In genomic region chr20:49318430-49319203, GRCh38 we compare ENCODE assay signal across 8 cellular contexts. TPM values are rescaled to one million over a fixed set of nuclear protein-coding genes. Genes with fewer than 3 reads are reported as not detected.
DNase-seq lines count a peak whose midpoint lies in the region; TF ChIP-seq lines count a peak whose summit lies in the region.

No MANE protein-coding gene starts in this region.

- H3K27me3 ChIP-seq in MM.1S (replicated peaks; ENCODE audit: insufficient read depth, low read length) (peaks cover 24% of the 10 kb centered on the region), iPS DF 6.9 (ENCODE audit: control insufficient read depth, insufficient read depth, low read length) (peaks cover 23% of the 10 kb centered on the region; the same call in 1 of the 2 replicates), spleen (replicated peaks in 1 of 7) (peaks cover 2 to 76% (median 43%) of the 10 kb centered on the region in 7 donors)

- H3K4me3 ChIP-seq in MM.1S (ENCODE audit: low read length) (peak overlapping the region; percentile 25; the same call in 1 of the 2 replicates), iPS DF 6.9 (ENCODE audit: low read length) (peak overlapping the region; percentile 41; the same call in 1 of the 2 replicates), spleen (peak overlapping the region; percentile 7 to 66 (median 34))

- no peaks in the 10 kb centered on the region for H3K79me2 ChIP-seq in MM.1S (ENCODE audit: low read length)

- H3K4me1 ChIP-seq in MM.1S (ENCODE audit: low read length) (peaks cover 4% of the 10 kb centered on the region; the same call in 1 of the 2 replicates), iPS DF 6.9 (ENCODE audit: control insufficient read depth, insufficient read depth, low read length) (peaks cover 2% of the 10 kb centered on the region; the same call in 1 of the 2 replicates), spleen (peaks cover 13 to 37% (median 19%) of the 10 kb centered on the region in 6 donors)

- no peak overlapping the region for H3K9ac ChIP-seq in MM.1S (ENCODE audit: low read length)

- H4K20me1 ChIP-seq in MM.1S (ENCODE audit: insufficient read depth, low read length): no peaks in the 10 kb centered on the region

- no peaks in the 10 kb centered on the region for H3F3A ChIP-seq in MM.1S (ENCODE audit: insufficient read depth, low read length)

- H3K27ac ChIP-seq in MM.1S (ENCODE audit: low read length) (no peak overlapping the region), iPS DF 6.9 (ENCODE audit: low read length) (no peak overlapping the region), spleen (peak overlapping the region in 2 of 8 donors; percentile 43 to 80)

- no CpG with 5 or more reads among the region's 70 CpGs for WGBS in iPS DF 6.9 (ENCODE audit: insufficient coverage, insufficient read length)
- WGBS in spleen, 5 donors: 1 to 6% (median 1%) methylated on average over 46 to 70 of the region's 70 CpGs

- no peak for TF ChIP-seq CTCF in MM.1S (IDR thresholded peaks at IDR 0.05; ENCODE audit: low read length)
- no peak for TF ChIP-seq CTCF in spleen (IDR thresholded peaks at IDR 0.05 in 8 of 11, conservative IDR thresholded peaks at IDR 0.05 in 3 of 11)

- no peak for TF ChIP-seq POLR2A in spleen (IDR thresholded peaks at IDR 0.05)

- no peak overlapping the region for H3K4me2 ChIP-seq in MM.1S (ENCODE audit: low read depth, low read length)

- H3K9me2 ChIP-seq in MM.1S (replicated peaks; ENCODE audit: insufficient read depth, low read length): no peaks in the 10 kb centered on the region

- intact Hi-C loops in spleen (cut with DNase I; ENCODE audit: low total_unique reads): no loop called here

- no peak for DNase-seq in MM.1S
- peak; percentile 35 to 44 for DNase-seq in activated T-cell treated with anti-CD3 and anti-CD28 coated beads, Interleukin-2, amount 50 U/mL, for 48 hours
- no peak for DNase-seq in iPS DF 6.9 (ENCODE audit: low read depth, low spot score)
- DNase-seq in spleen: peak; percentile 81
- no peak for DNase-seq in NCI-H2081 treated with DMSO at 0.1 percent for 48 hours (lab: John Stamatoyannopoulos, UW)
- no peak for DNase-seq in NCI-H1436 (lab: John Stamatoyannopoulos, UW)
- no peak for DNase-seq in NCI-H2107 (lab: John Stamatoyannopoulos, UW)
- no peak for DNase-seq in H4 (ENCODE audit: low spot score)

- H3K9me3 ChIP-seq in MM.1S (replicated peaks; ENCODE audit: insufficient read depth, low read length) (no peaks in the 10 kb centered on the region), iPS DF 6.9 (ENCODE audit: control insufficient read depth, insufficient read depth, low read length) (no peaks in the 10 kb centered on the region), spleen (no peaks in the 10 kb centered on the region)

- H3K36me3 ChIP-seq in MM.1S (replicated peaks; ENCODE audit: insufficient read depth, low read length) (no peaks in the 10 kb centered on the region), iPS DF 6.9 (ENCODE audit: control insufficient read depth, insufficient read depth, low read length) (no peaks in the 10 kb centered on the region), spleen (no peaks in the 10 kb centered on the region)

- no peak overlapping the region for H2AFZ ChIP-seq in MM.1S (ENCODE audit: low read length)

RNA-seq across cellular contexts. Expression of gene ZNFX1, which starts 40.8 kb away (rescaled TPM):
- total RNA-seq in spleen: 10 to 100 TPM; 48.0 to 68.9 (median 54.9) TPM
- 10 to 100 TPM in 1 of 3 donors, 1 to 10 TPM in 2; 5.8 to 11.9 (median 6.6) TPM for polyA plus RNA-seq in spleen
- total RNA-seq in H4 (2014; rRNA removed; shearing (Covaris generic)): 21.9 and 22.8 TPM in 2 replicates

Comparison
In these comparisons a context has a peak if more than half of its experiments do, and no peak if none do; other contexts are left out.
1. DNase-seq: peak in activated T-cell treated with anti-CD3 and anti-CD28 coated beads, Interleukin-2, amount 50 U/mL, for 48 hours (2 of 2) and spleen (single experiment); none in MM.1S (single experiment), iPS DF 6.9 (single experiment), NCI-H2081 treated with DMSO at 0.1 percent for 48 hours (single experiment), NCI-H1436 (single experiment), NCI-H2107 (single experiment) and H4 (single experiment).
2. Peak in every context shown above with its lines, with median percentiles within 50 percentile points of each other: H3K4me3 ChIP-seq.